In genomic region chr2:240960309-240960962, GRCh38 we compare ENCODE assay signal across 1 cellular context.
TF ChIP-seq lines count a peak whose summit lies in the region.

No MANE protein-coding gene starts in this region.

TF ChIP-seq in HepG2, 621 proteins besides CTCF, POLR2A, EP300 and RAD21 (continued from another document and continues in another):
- TF ChIP-seq ETV6 (CRISPR knock-in tag; conservative IDR thresholded peaks at IDR 0.05) (no peak), ZNF512B (CRISPR knock-in tag; IDR thresholded peaks at IDR 0.05; ENCODE audit: borderline replicate concordance) (0 out of 2 replicates have a peak, but pooled peaks have one; percentile 63), YY1 (IDR thresholded peaks at IDR 0.05; ENCODE audit: insufficient read depth, insufficient replicate concordance, low read depth, low read length) (peak; percentile 43), ZFP91 (CRISPR knock-in tag; IDR thresholded peaks at IDR 0.05; ENCODE audit: borderline replicate concordance) (peak; percentile 63; the same call in 1 of the 2 replicates), ZNF777 (CRISPR knock-in tag; IDR thresholded peaks at IDR 0.05) (no peak), ZNF232 (CRISPR knock-in tag; IDR thresholded peaks at IDR 0.05; ENCODE audit: borderline replicate concordance) (peak; percentile 93; the same call in 1 of the 2 replicates), ZNF207 (IDR thresholded peaks at IDR 0.05; ENCODE audit: borderline replicate concordance) (no peak), SOX6 (IDR thresholded peaks at IDR 0.05) (no peak), SOX6 (CRISPR knock-in tag; IDR thresholded peaks at IDR 0.05) (peak; percentile 88), ZNF749 (CRISPR knock-in tag; IDR thresholded peaks at IDR 0.05; ENCODE audit: borderline replicate concordance) (peak; percentile 69; the same call in 1 of the 2 replicates), NR3C1 (CRISPR knock-in tag; IDR thresholded peaks at IDR 0.05) (no peak), ZBTB42 (CRISPR knock-in tag; IDR thresholded peaks at IDR 0.05) (no peak), TEAD3 (CRISPR knock-in tag; optimal IDR thresholded peaks at IDR 0.05; ENCODE audit: borderline replicate concordance) (peak; percentile 49), KDM5A (IDR thresholded peaks at IDR 0.05; ENCODE audit: borderline replicate concordance, low read length) (no peak), ZNF782 (CRISPR knock-in tag; IDR thresholded peaks at IDR 0.05; ENCODE audit: borderline replicate concordance) (peak; percentile 84; the same call in 1 of the 2 replicates), ZSCAN5A (CRISPR knock-in tag; IDR thresholded peaks at IDR 0.05; ENCODE audit: borderline replicate concordance) (peak; percentile 59; the same call in 1 of the 2 replicates), ZBTB46 (CRISPR knock-in tag; IDR thresholded peaks at IDR 0.05; ENCODE audit: borderline replicate concordance) (peak; percentile 97), ELF3 (CRISPR knock-in tag; IDR thresholded peaks at IDR 0.05) (peak; percentile 83), ZNF281 (CRISPR knock-in tag; IDR thresholded peaks at IDR 0.05; ENCODE audit: borderline replicate concordance) (peak; percentile 87), ZNF513 (CRISPR knock-in tag; conservative IDR thresholded peaks at IDR 0.05) (no peak), PLSCR1 (CRISPR knock-in tag; IDR thresholded peaks at IDR 0.05; ENCODE audit: borderline replicate concordance) (no peak), ZKSCAN8 (CRISPR knock-in tag; IDR thresholded peaks at IDR 0.05; ENCODE audit: borderline replicate concordance) (peak; percentile 29; the same call in 1 of the 2 replicates), MAZ (IDR thresholded peaks at IDR 0.05; ENCODE audit: borderline replicate concordance, low read depth, low read length) (peak; percentile 70; the same call in 1 of the 2 replicates), MAZ (CRISPR knock-in tag; IDR thresholded peaks at IDR 0.05; ENCODE audit: low read depth) (peak; percentile 92), ZNF784 (CRISPR knock-in tag; IDR thresholded peaks at IDR 0.05; ENCODE audit: borderline replicate concordance) (peak; percentile 82), ZNF558 (CRISPR knock-in tag; IDR thresholded peaks at IDR 0.05; ENCODE audit: borderline replicate concordance) (peak; percentile 91; the same call in 1 of the 2 replicates), U2AF1 (optimal IDR thresholded peaks at IDR 0.05; ENCODE audit: low read depth, low read length) (no peak), TFDP2 (CRISPR knock-in tag; IDR thresholded peaks at IDR 0.05) (peak; percentile 29; the same call in 1 of the 2 replicates), RXRB (CRISPR knock-in tag; IDR thresholded peaks at IDR 0.05; ENCODE audit: borderline replicate concordance) (peak; percentile 69), GATAD1 (CRISPR knock-in tag; IDR thresholded peaks at IDR 0.05) (peak; percentile 30; the same call in 1 of the 2 replicates), HOXA9 (CRISPR knock-in tag; IDR thresholded peaks at IDR 0.05; ENCODE audit: borderline replicate concordance) (no peak), ELF4 (CRISPR knock-in tag; IDR thresholded peaks at IDR 0.05; ENCODE audit: borderline replicate concordance) (no peak), ZBED4 (CRISPR knock-in tag; IDR thresholded peaks at IDR 0.05; ENCODE audit: borderline replicate concordance) (peak; percentile 92), CBX2 (IDR thresholded peaks at IDR 0.05; ENCODE audit: low read depth, low read length) (no peak), CBX2 (CRISPR knock-in tag; IDR thresholded peaks at IDR 0.05; ENCODE audit: low read depth) (no peak), ZNF44 (CRISPR knock-in tag; IDR thresholded peaks at IDR 0.05) (no peak), ZFY (CRISPR knock-in tag; IDR thresholded peaks at IDR 0.05) (peak; percentile 70), JARID2 (CRISPR knock-in tag; IDR thresholded peaks at IDR 0.05; ENCODE audit: insufficient replicate concordance) (no peak), MTF2 (CRISPR knock-in tag; IDR thresholded peaks at IDR 0.05; ENCODE audit: borderline replicate concordance) (peak; percentile 93; the same call in 1 of the 2 replicates)
